ENCODE assay signal across 15 cellular contexts in genomic region chr15:70358011-70358819, GRCh38.
DNase-seq lines count a peak whose midpoint lies in the region; ATAC-seq and TF ChIP-seq lines count a peak whose summit lies in the region.
"Had no signal": no experiment of that assay in that cellular context is flagged by ENCODE, and none has a peak within 500 bp of the region (broad histone marks: within the 10 kb centered on the region; RNA-seq: fewer than 3 reads in every experiment).

No MANE protein-coding gene starts in this region.

- H3K36me3 Mint-ChIP-seq in neural progenitor cell (no peaks in the 10 kb centered on the region), type B pancreatic cell (no peaks in the 10 kb centered on the region)

- H3K27me3 Mint-ChIP-seq in neural progenitor cell (ENCODE audit: insufficient read depth, low read depth) (peaks cover 9% of the 10 kb centered on the region), type B pancreatic cell (peaks cover 29% of the 10 kb centered on the region)

- H3K27ac Mint-ChIP-seq in neural progenitor cell: no peak overlapping the region
- no peak overlapping the region for H3K27ac Mint-ChIP-seq in type B pancreatic cell

- no peaks in the 10 kb centered on the region for H3K9me3 ChIP-seq in NT2/D1 (ENCODE audit: insufficient read depth, low read length)
- no peaks in the 10 kb centered on the region for H3K9me3 ChIP-seq in neural progenitor cell (ENCODE audit: low read depth)

- H3K4me3 Mint-ChIP-seq in neural progenitor cell (no peak overlapping the region), type B pancreatic cell (no peak overlapping the region)

- H3K4me1 ChIP-seq in NT2/D1 (ENCODE audit: insufficient read depth, insufficient read length): peaks cover 15% of the 10 kb centered on the region
- peaks cover 37% of the 10 kb centered on the region for H3K4me1 ChIP-seq in neural progenitor cell

- H3K4me2 ChIP-seq in neural progenitor cell: peak overlapping the region; percentile 30

- peaks cover 3% of the 10 kb centered on the region for H3K27me3 ChIP-seq in NT2/D1 (ENCODE audit: insufficient read depth, insufficient read length)
- no peaks in the 10 kb centered on the region for H3K27me3 ChIP-seq in neural progenitor cell

- H4K20me1 ChIP-seq in neural progenitor cell (ENCODE audit: low read depth): no peaks in the 10 kb centered on the region

- no peaks in the 10 kb centered on the region for H3K79me2 ChIP-seq in neural progenitor cell (ENCODE audit: low read depth)

- TF ChIP-seq CTCF in coronary artery (IDR thresholded peaks at IDR 0.05) (no peak), neural progenitor cell (IDR thresholded peaks at IDR 0.05) (no peak), type B pancreatic cell (conservative IDR thresholded peaks at IDR 0.05) (no peak)

- H3K9ac ChIP-seq in NT2/D1 (ENCODE audit: insufficient read length, low read depth) (peak overlapping the region; percentile 37), neural progenitor cell (no peak overlapping the region)

- H3K36me3 ChIP-seq in NT2/D1 (ENCODE audit: insufficient read depth, insufficient read length, low read length): no peaks in the 10 kb centered on the region
- H3K36me3 ChIP-seq in neural progenitor cell: no peaks in the 10 kb centered on the region

- no peaks in the 10 kb centered on the region for H3K9me3 Mint-ChIP-seq in neural progenitor cell
- H3K9me3 Mint-ChIP-seq in type B pancreatic cell: no peaks in the 10 kb centered on the region

- peak overlapping the region; percentile 32 for H2AFZ ChIP-seq in neural progenitor cell (replicated peaks)

- H3K27ac ChIP-seq in coronary artery (no peak overlapping the region), neural progenitor cell (no peak overlapping the region)

- DNase-seq in NT2/D1 (ENCODE audit: low read depth, low spot score): no peak
- DNase-seq in coronary artery (ENCODE audit: low spot score): peak; percentile 47
- no peak for DNase-seq in neural progenitor cell (ENCODE audit: low spot score)
- peak; percentile 50 for DNase-seq in type B pancreatic cell (ENCODE audit: extremely low spot score, unreplicated experiment)
- DNase-seq in DMS114 treated with DMSO at 0.1 percent for 48 hours (lab: John Stamatoyannopoulos, UW; ENCODE audit: unreplicated experiment): no peak
- DNase-seq in dedifferentiated amniotic fluid mesenchymal stem cell (ENCODE audit: extremely low spot score): no peak
- DNase-seq: ACHN; C1 segment of cervical spinal cord; DMS79 treated with DMSO at 0.1 percent for 48 hours; NCI-H2029 treated with DMSO at 0.1 percent for 48 hours; NCI-H510A; NCI-H748 treated with DMSO at 0.1 percent for 48 hours; NK-92 treated with Interleukin-12 subunit alpha and Interleukin-12 subunit beta, amount 100 ng/mL, for 24 hours; SHP77 had no signal

- H3K4me3 ChIP-seq in NT2/D1 (ENCODE audit: insufficient read length, low read depth) (no peak overlapping the region), coronary artery (no peak overlapping the region), neural progenitor cell (no peak overlapping the region)

- peaks cover 24% of the 10 kb centered on the region for H3K4me1 Mint-ChIP-seq in neural progenitor cell
- H3K4me1 Mint-ChIP-seq in type B pancreatic cell (ENCODE audit: unreplicated experiment): peaks cover 13% of the 10 kb centered on the region

- H3F3A ChIP-seq in neural progenitor cell (ENCODE audit: low read depth): no peaks in the 10 kb centered on the region

- ATAC-seq in HG03159 (IDR thresholded peaks at IDR 0.05; ENCODE audit: unreplicated experiment): no peak

Comparison
In these comparisons a context has a peak if more than half of its experiments do, and no peak if none do; other contexts are left out.
1. DNase-seq: peak in coronary artery (single experiment) and type B pancreatic cell (single experiment); none in NT2/D1 (single experiment), neural progenitor cell (single experiment), DMS114 treated with DMSO at 0.1 percent for 48 hours (single experiment) and dedifferentiated amniotic fluid mesenchymal stem cell (single experiment).